In genomic region chr11:17578958-17579357, GRCh38 we compare ENCODE assay signal across 2 cellular contexts.
TF ChIP-seq lines count a peak whose summit lies in the region.

No MANE protein-coding gene starts in this region.

TF ChIP-seq in WTC11, 78 proteins besides CTCF, POLR2A, EP300 and RAD21 (continued from another document):
- TF ChIP-seq ARID4B (CRISPR knock-in tag; IDR thresholded peaks at IDR 0.05; ENCODE audit: borderline replicate concordance) = no peak
- no peak for TF ChIP-seq ETV6 (CRISPR knock-in tag; IDR thresholded peaks at IDR 0.05)
- TF ChIP-seq CDX4 (CRISPR knock-in tag; IDR thresholded peaks at IDR 0.05; ENCODE audit: borderline replicate concordance) = no peak
- no peak for TF ChIP-seq ATF1 (CRISPR knock-in tag; IDR thresholded peaks at IDR 0.05)
- TF ChIP-seq AR (CRISPR knock-in tag; IDR thresholded peaks at IDR 0.05) = no peak
- no peak for TF ChIP-seq PRRX2 (CRISPR knock-in tag; IDR thresholded peaks at IDR 0.05)
- TF ChIP-seq ZNF396 (CRISPR knock-in tag; IDR thresholded peaks at IDR 0.05; ENCODE audit: borderline replicate concordance) = no peak

TF ChIP-seq in GM23338, 12 proteins besides CTCF, POLR2A, EP300 and RAD21 (continued from another document):
- TF ChIP-seq ZNF462 (CRISPR knock-in tag; IDR thresholded peaks at IDR 0.05) (no peak), STAT1 (IDR thresholded peaks at IDR 0.05; ENCODE audit: unreplicated experiment) (no peak), ZNF114 (CRISPR knock-in tag; IDR thresholded peaks at IDR 0.05) (no peak)
TF ChIP-seq in GM23338: peak in this region for 0.
